1 cellular context compared by ENCODE assay signal in the genomic region with DNA sequence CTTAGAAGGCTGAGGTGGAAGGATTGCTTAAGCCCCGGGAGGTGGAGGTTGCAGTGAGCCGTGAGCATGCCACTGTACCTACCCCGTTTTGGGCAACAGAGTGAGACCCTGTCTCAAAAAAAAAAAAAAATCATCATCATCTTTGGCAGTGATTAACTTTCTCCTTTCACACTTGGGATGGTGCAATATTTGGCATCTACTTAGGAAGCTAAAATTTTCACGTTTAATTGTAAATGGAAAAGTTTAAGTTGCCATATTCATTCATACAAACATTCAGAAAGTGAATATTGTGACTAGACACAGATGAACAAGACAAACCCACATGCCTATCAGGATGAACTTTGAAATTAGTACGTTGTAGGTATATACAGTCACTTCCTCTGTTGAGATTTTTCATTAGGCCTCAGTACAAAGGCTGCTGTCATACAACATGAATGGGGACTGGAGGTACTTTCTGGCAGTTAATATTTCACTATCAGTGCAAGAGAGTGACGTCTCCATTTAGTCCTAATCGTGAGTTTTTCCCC.
TF ChIP-seq lines count a peak whose summit lies in the region.

No MANE protein-coding gene starts in this region.

TF ChIP-seq in GM12878, 131 proteins besides CTCF, POLR2A, EP300 and RAD21:
- TF ChIP-seq, protein P1, sequence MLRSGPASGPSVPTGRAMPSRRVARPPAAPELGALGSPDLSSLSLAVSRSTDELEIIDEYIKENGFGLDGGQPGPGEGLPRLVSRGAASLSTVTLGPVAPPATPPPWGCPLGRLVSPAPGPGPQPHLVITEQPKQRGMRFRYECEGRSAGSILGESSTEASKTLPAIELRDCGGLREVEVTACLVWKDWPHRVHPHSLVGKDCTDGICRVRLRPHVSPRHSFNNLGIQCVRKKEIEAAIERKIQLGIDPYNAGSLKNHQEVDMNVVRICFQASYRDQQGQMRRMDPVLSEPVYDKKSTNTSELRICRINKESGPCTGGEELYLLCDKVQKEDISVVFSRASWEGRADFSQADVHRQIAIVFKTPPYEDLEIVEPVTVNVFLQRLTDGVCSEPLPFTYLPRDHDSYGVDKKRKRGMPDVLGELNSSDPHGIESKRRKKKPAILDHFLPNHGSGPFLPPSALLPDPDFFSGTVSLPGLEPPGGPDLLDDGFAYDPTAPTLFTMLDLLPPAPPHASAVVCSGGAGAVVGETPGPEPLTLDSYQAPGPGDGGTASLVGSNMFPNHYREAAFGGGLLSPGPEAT (IDR thresholded peaks at IDR 0.05; ENCODE audit: low read depth) = peak; percentile 95
- TF ChIP-seq ATF7 (IDR thresholded peaks at IDR 0.05; ENCODE audit: low read depth) = peak; percentile 86
- 0 out of 2 replicates have a peak, but pooled peaks have one; percentile 21 for TF ChIP-seq NBN (IDR thresholded peaks at IDR 0.05)
- peak in 1 of 2 experiments; percentile 12; a peak in 1 of 4 replicates for TF ChIP-seq BHLHE40 (IDR thresholded peaks at IDR 0.05; ENCODE audit: borderline replicate concordance in 1 of 2, low read depth in 2 of 2, low read length in 1 of 2)
- TF ChIP-seq MYC (IDR thresholded peaks at IDR 0.05; ENCODE audit: insufficient read depth, insufficient read length, insufficient replicate concordance, low read length, severe bottlenecking) = no peak
- TF ChIP-seq PAX8 (IDR thresholded peaks at IDR 0.05) = no peak
- TF ChIP-seq HDGF (IDR thresholded peaks at IDR 0.05) = 0 out of 2 replicates have a peak, but pooled peaks have one; percentile 49
- no peak for TF ChIP-seq EZH2 (IDR thresholded peaks at IDR 0.05; ENCODE audit: borderline replicate concordance, control insufficient read depth, low read depth, low read length)
- peak; percentile 57; the same call in 1 of the 2 replicates for TF ChIP-seq SPI1 (IDR thresholded peaks at IDR 0.05; ENCODE audit: borderline replicate concordance, insufficient read depth, low read depth, low read length)
- TF ChIP-seq, protein P2, sequence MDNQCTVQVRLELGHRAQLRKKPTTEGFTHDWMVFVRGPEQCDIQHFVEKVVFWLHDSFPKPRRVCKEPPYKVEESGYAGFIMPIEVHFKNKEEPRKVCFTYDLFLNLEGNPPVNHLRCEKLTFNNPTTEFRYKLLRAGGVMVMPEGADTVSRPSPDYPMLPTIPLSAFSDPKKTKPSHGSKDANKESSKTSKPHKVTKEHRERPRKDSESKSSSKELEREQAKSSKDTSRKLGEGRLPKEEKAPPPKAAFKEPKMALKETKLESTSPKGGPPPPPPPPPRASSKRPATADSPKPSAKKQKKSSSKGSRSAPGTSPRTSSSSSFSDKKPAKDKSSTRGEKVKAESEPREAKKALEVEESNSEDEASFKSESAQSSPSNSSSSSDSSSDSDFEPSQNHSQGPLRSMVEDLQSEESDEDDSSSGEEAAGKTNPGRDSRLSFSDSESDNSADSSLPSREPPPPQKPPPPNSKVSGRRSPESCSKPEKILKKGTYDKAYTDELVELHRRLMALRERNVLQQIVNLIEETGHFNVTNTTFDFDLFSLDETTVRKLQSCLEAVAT (IDR thresholded peaks at IDR 0.05) = peak; percentile 77
- TF ChIP-seq ZNF274 (IDR thresholded peaks at IDR 0.05; ENCODE audit: insufficient read depth, insufficient read length) = no peak
- 0 out of 2 replicates have a peak, but pooled peaks have one; percentile 24 for TF ChIP-seq BCL11A (IDR thresholded peaks at IDR 0.05; ENCODE audit: low read depth, low read length)
- TF ChIP-seq ZNF207 (IDR thresholded peaks at IDR 0.05; ENCODE audit: borderline replicate concordance) = no peak
- no peak for TF ChIP-seq ESRRA (IDR thresholded peaks at IDR 0.05; ENCODE audit: low read length)
- TF ChIP-seq, protein P3, sequence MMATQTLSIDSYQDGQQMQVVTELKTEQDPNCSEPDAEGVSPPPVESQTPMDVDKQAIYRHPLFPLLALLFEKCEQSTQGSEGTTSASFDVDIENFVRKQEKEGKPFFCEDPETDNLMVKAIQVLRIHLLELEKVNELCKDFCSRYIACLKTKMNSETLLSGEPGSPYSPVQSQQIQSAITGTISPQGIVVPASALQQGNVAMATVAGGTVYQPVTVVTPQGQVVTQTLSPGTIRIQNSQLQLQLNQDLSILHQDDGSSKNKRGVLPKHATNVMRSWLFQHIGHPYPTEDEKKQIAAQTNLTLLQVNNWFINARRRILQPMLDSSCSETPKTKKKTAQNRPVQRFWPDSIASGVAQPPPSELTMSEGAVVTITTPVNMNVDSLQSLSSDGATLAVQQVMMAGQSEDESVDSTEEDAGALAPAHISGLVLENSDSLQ (IDR thresholded peaks at IDR 0.05) = peak; percentile 77
- TF ChIP-seq POLR2AphosphoS5 (IDR thresholded peaks at IDR 0.05; ENCODE audit: low read length) = no peak
- no peak for TF ChIP-seq MTA3 (IDR thresholded peaks at IDR 0.05; ENCODE audit: borderline replicate concordance, low read length)
- TF ChIP-seq NFIC (IDR thresholded peaks at IDR 0.05; ENCODE audit: low read depth, low read length) = no peak
- TF ChIP-seq, protein P4, sequence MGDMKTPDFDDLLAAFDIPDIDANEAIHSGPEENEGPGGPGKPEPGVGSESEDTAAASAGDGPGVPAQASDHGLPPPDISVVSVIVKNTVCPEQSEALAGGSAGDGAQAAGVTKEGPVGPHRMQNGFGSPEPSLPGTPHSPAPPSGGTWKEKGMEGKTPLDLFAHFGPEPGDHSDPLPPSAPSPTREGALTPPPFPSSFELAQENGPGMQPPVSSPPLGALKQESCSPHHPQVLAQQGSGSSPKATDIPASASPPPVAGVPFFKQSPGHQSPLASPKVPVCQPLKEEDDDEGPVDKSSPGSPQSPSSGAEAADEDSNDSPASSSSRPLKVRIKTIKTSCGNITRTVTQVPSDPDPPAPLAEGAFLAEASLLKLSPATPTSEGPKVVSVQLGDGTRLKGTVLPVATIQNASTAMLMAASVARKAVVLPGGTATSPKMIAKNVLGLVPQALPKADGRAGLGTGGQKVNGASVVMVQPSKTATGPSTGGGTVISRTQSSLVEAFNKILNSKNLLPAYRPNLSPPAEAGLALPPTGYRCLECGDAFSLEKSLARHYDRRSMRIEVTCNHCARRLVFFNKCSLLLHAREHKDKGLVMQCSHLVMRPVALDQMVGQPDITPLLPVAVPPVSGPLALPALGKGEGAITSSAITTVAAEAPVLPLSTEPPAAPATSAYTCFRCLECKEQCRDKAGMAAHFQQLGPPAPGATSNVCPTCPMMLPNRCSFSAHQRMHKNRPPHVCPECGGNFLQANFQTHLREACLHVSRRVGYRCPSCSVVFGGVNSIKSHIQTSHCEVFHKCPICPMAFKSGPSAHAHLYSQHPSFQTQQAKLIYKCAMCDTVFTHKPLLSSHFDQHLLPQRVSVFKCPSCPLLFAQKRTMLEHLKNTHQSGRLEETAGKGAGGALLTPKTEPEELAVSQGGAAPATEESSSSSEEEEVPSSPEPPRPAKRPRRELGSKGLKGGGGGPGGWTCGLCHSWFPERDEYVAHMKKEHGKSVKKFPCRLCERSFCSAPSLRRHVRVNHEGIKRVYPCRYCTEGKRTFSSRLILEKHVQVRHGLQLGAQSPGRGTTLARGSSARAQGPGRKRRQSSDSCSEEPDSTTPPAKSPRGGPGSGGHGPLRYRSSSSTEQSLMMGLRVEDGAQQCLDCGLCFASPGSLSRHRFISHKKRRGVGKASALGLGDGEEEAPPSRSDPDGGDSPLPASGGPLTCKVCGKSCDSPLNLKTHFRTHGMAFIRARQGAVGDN (IDR thresholded peaks at IDR 0.05) = peak; percentile 74
- TF ChIP-seq RB1 (IDR thresholded peaks at IDR 0.05; ENCODE audit: borderline replicate concordance) = no peak
- TF ChIP-seq BMI1 (IDR thresholded peaks at IDR 0.05; ENCODE audit: borderline replicate concordance) = no peak
- no peak for TF ChIP-seq NR2C2 (IDR thresholded peaks at IDR 0.05; ENCODE audit: borderline replicate concordance, control insufficient read depth, insufficient read length, low read depth)
- no peak for TF ChIP-seq EED (IDR thresholded peaks at IDR 0.05; ENCODE audit: low read depth)
- TF ChIP-seq IKZF1 (conservative IDR thresholded peaks at IDR 0.05) = 0 out of 2 replicates have a peak, but pooled peaks have one; percentile 38
- no peak for TF ChIP-seq CREM (IDR thresholded peaks at IDR 0.05; ENCODE audit: low read depth)
- peak in 1 of 2 experiments; percentile 42; a peak in 2 of 4 replicates for TF ChIP-seq IKZF2 (IDR thresholded peaks at IDR 0.05)
- TF ChIP-seq GATAD2B (conservative IDR thresholded peaks at IDR 0.05; ENCODE audit: low read depth) = no peak
- TF ChIP-seq, protein P5, sequence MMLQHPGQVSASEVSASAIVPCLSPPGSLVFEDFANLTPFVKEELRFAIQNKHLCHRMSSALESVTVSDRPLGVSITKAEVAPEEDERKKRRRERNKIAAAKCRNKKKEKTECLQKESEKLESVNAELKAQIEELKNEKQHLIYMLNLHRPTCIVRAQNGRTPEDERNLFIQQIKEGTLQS (IDR thresholded peaks at IDR 0.05; ENCODE audit: borderline replicate concordance, extremely low read depth, low read depth, low read length) = no peak
- TF ChIP-seq WRNIP1 (IDR thresholded peaks at IDR 0.05; ENCODE audit: borderline replicate concordance, low read depth, low read length) = no peak
- peak; percentile 49; the same call in 1 of the 2 replicates for TF ChIP-seq MTA2 (IDR thresholded peaks at IDR 0.05; ENCODE audit: low read depth)
